In genomic region chr13:110138700-110139036, GRCh38 we compare ENCODE assay signal across 8 cellular contexts.
DNase-seq lines count a peak whose midpoint lies in the region; ATAC-seq and TF ChIP-seq lines count a peak whose summit lies in the region.

No MANE protein-coding gene starts in this region.

- CTCF ChIA-PET in A673 (lab: Charles Lee) = no interaction called here

- H3K27ac ChIP-seq in A673 (ENCODE audit: low read depth, low read length, poor library complexity, severe bottlenecking) (no peak overlapping the region), muscle layer of colon (ENCODE audit: low read depth, low read length) (no peak overlapping the region)

- ATAC-seq in HG03159 (IDR thresholded peaks at IDR 0.05; ENCODE audit: unreplicated experiment) = peak; percentile 14
- no peak for ATAC-seq in GM18858 (IDR thresholded peaks at IDR 0.05; ENCODE audit: unreplicated experiment)

- peak overlapping the region; percentile 19 for H3K9ac ChIP-seq in muscle layer of colon (ENCODE audit: low read length)

- H3K27me3 ChIP-seq in A673 (replicated peaks; ENCODE audit: insufficient read depth, low read depth, low read length, poor library complexity) (no peaks in the 10 kb centered on the region), muscle layer of colon (ENCODE audit: control insufficient read depth in 1 of 2, insufficient read depth in 2 of 2, low read length in 2 of 2) (no peaks in the 10 kb centered on the region)

- H3K4me1 ChIP-seq in A673 (ENCODE audit: insufficient read depth, low read length, poor library complexity, severe bottlenecking) (peaks cover 13% of the 10 kb centered on the region), muscle layer of colon (ENCODE audit: insufficient read depth, low read length) (no peaks in the 10 kb centered on the region)

- H3K36me3 ChIP-seq in A673 (ENCODE audit: insufficient read depth, low read length, poor library complexity, severe bottlenecking) (no peaks in the 10 kb centered on the region), muscle layer of colon (ENCODE audit: insufficient read depth, low read length) (no peaks in the 10 kb centered on the region)

- intact Hi-C loops in A673 (cut with micrococcal nuclease; ENCODE audit: unreplicated experiment) = loop anchor here (5.0 kb wide), 1 partner anchor 1176 kb away; no protein-coding TSS in a partner anchor

- H3K4me3 ChIP-seq in A673 (ENCODE audit: low read depth, low read length, poor library complexity, severe bottlenecking) (peak overlapping the region; percentile 58), choroid plexus epithelial cell (ENCODE audit: low read depth, low read length) (peak overlapping the region; percentile 59), muscle layer of colon (ENCODE audit: low read depth in 1 of 2, low read length in 2 of 2) (peak overlapping the region; percentile 28 to 73)

- TF ChIP-seq CTCF in A673 (conservative IDR thresholded peaks at IDR 0.05; ENCODE audit: low read depth, low read length) (no peak), choroid plexus epithelial cell (conservative IDR thresholded peaks at IDR 0.05; ENCODE audit: low read depth, low read length) (no peak)

- POLR2A ChIA-PET in A673 (lab: Charles Lee; ENCODE audit: low non-redundant PET) = no interaction called here

- DNase-seq in A673 (ENCODE audit: low spot score) (no peak), choroid plexus epithelial cell (ENCODE audit: low read depth) (no peak), HK-2 (ENCODE audit: unreplicated experiment) (no peak), NCI-H2196 (lab: John Stamatoyannopoulos, UW; ENCODE audit: unreplicated experiment) (no peak), A172 (ENCODE audit: low spot score) (no peak)

- H3K9me3 ChIP-seq in A673 (ENCODE audit: low read depth, low read length, poor library complexity, severe bottlenecking) (no peaks in the 10 kb centered on the region), muscle layer of colon (ENCODE audit: low read length) (no peaks in the 10 kb centered on the region)

- BruUV-seq in A673 (replicated peaks; lab: Mats Ljungman, UMichigan) = no TSS peak
